Comparison of ENCODE assay signal across 19 cellular contexts in the genomic region with DNA sequence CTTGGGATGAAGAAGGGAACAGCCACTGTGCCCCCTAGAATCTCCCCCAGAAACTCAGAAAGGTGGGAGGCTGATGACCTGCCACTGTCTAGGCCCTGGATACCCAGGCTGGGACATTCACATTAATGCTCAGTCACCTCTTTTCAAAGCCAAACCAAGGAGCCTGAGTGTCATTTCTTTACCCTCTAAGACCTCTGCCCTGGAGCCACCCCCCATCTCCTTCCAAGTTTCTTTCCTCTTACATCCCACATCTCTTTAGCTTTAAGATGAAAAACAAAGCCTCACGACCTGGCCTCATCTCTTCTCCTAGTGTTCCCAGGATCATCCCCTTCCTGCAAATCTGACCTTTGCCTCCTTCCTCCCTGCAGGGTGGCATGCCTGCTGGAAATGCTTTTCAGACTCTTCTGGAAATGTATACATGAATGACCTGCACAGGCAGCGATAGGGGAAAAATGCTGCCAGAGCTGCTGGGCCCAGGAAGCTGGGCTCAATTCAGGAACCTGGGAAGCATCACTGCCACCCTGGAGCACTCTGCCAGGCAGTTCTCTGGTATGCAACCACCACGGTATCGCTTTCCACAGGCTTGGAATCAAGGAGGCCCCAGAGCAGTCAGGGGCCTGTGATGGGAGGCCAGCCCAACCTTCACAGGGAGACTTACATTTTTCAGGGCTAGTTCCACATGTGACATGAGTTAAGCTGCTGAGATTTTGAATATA.
A peak's percentile ranks its signal among the peaks of the same experiment; 100 is the strongest.
DNase-seq lines count a peak whose midpoint lies in the region; ATAC-seq and FAIRE-seq lines count a peak whose summit lies in the region.
"Had no signal": no experiment of that assay in that cellular context is flagged by ENCODE, and none has a peak within 500 bp of the region (broad histone marks: within the 10 kb centered on the region; RNA-seq: fewer than 3 reads in every experiment).

No MANE protein-coding gene starts in this region.

- peak; percentile 48 for ATAC-seq in left lobe of liver
- no peak for ATAC-seq in naive thymus-derived CD4-positive, alpha-beta T cell
- no peak for ATAC-seq in naive thymus-derived CD8-positive, alpha-beta T cell
- ATAC-seq: activated naive CD4-positive, alpha-beta T cell treated with anti-CD3 and anti-CD28 coated beads, Interleukin-2, amount 50 U/mL, for 72 hours; Panc1; WTC11 had no signal

- H3K36me3 ChIP-seq in SJCRH30 (no peaks in the 10 kb centered on the region), ectodermal cell (ENCODE audit: control insufficient read depth, insufficient read depth, low read length) (no peaks in the 10 kb centered on the region), small intestine (ENCODE audit: control insufficient read depth in 2 of 2, insufficient read depth in 2 of 2, low read length in 2 of 2) (peaks cover 0 to 8% of the 10 kb centered on the region in 2 donors)
- no peaks in the 10 kb centered on the region for H3K36me3 ChIP-seq in naive thymus-derived CD4-positive, alpha-beta T cell (ENCODE audit: control insufficient read depth in 2 of 3, insufficient read depth in 3 of 3, low read length in 3 of 3)
- H3K36me3 ChIP-seq: prostate gland had no signal

- intact Hi-C loops in naive thymus-derived CD4-positive, alpha-beta T cell (cut with micrococcal nuclease) = no loop called here

- no peaks in the 10 kb centered on the region for H3K27me3 ChIP-seq in SJCRH30
- H3K27me3 ChIP-seq in ectodermal cell (ENCODE audit: control insufficient read depth, insufficient read depth, low read length, poor library complexity, severe bottlenecking) = no peaks in the 10 kb centered on the region
- no peaks in the 10 kb centered on the region for H3K27me3 ChIP-seq in small intestine (ENCODE audit: control insufficient read depth in 2 of 2, insufficient read depth in 2 of 2, low read length in 2 of 2)
- H3K27me3 ChIP-seq in naive thymus-derived CD4-positive, alpha-beta T cell (ENCODE audit: control insufficient read depth in 2 of 2, insufficient read depth in 2 of 2, low read length in 2 of 2) = no peaks in the 10 kb centered on the region

- H3K27ac ChIP-seq in SJCRH30 = peak overlapping the region; percentile 31
- peak overlapping the region; percentile 55 for H3K27ac ChIP-seq in ectodermal cell (ENCODE audit: insufficient read depth, low read depth, low read length, poor library complexity, severe bottlenecking)
- peak overlapping the region; percentile 14 to 67 for H3K27ac ChIP-seq in small intestine (ENCODE audit: low read depth in 1 of 2, low read length in 1 of 2)
- no peak overlapping the region for H3K27ac ChIP-seq in naive thymus-derived CD4-positive, alpha-beta T cell (ENCODE audit: low read depth, low read length)
- H3K27ac ChIP-seq: prostate gland had no signal

- no peaks in the 10 kb centered on the region; the same call in 1 of the 2 replicates for H3K9me3 ChIP-seq in SJCRH30 (replicated peaks)
- H3K9me3 ChIP-seq in ectodermal cell (ENCODE audit: control insufficient read depth, low read length) = no peaks in the 10 kb centered on the region
- H3K9me3 ChIP-seq in small intestine (ENCODE audit: control insufficient read depth, low read depth) = no peaks in the 10 kb centered on the region
- no peaks in the 10 kb centered on the region for H3K9me3 ChIP-seq in naive thymus-derived CD4-positive, alpha-beta T cell (ENCODE audit: control insufficient read depth in 2 of 3, low read length in 3 of 3)
- H3K9me3 ChIP-seq: prostate gland had no signal

- no peak overlapping the region for H3K4me3 Mint-ChIP-seq in naive thymus-derived CD4-positive, alpha-beta T cell
- H3K4me3 Mint-ChIP-seq in naive thymus-derived CD8-positive, alpha-beta T cell = no peak overlapping the region
- H3K4me3 Mint-ChIP-seq: WTC11 had no signal

- H3K27me3 Mint-ChIP-seq in naive thymus-derived CD4-positive, alpha-beta T cell = no peaks in the 10 kb centered on the region
- H3K27me3 Mint-ChIP-seq in naive thymus-derived CD8-positive, alpha-beta T cell = no peaks in the 10 kb centered on the region

- peaks cover 0 to 6% (median 0%) of the 10 kb centered on the region in 7 donors for H3K4me1 Mint-ChIP-seq in naive thymus-derived CD4-positive, alpha-beta T cell
- H3K4me1 Mint-ChIP-seq in naive thymus-derived CD8-positive, alpha-beta T cell = peaks cover 0 to 6% (median 3%) of the 10 kb centered on the region in 4 donors

- H3K9me3 Mint-ChIP-seq in naive thymus-derived CD4-positive, alpha-beta T cell = peaks cover 0 to 2% (median 0%) of the 10 kb centered on the region in 11 donors
- H3K9me3 Mint-ChIP-seq in naive thymus-derived CD8-positive, alpha-beta T cell = no peaks in the 10 kb centered on the region
- H3K9me3 Mint-ChIP-seq: activated naive CD4-positive, alpha-beta T cell treated with anti-CD3 and anti-CD28 coated beads, Interleukin-2, amount 50 U/mL, for 72 hours had no signal

- CTCF ChIA-PET in naive thymus-derived CD4-positive, alpha-beta T cell (lab: Charles Lee) = no interaction called here

- DNase-seq in SJCRH30 (no peak), left lobe of liver (ENCODE audit: low spot score) (peak; percentile 37), small intestine (peak; percentile 84), RKO (ENCODE audit: low spot score) (no peak)
- DNase-seq in naive thymus-derived CD4-positive, alpha-beta T cell = no peak
- no peak for DNase-seq in naive thymus-derived CD8-positive, alpha-beta T cell
- DNase-seq: midbrain, NCI-H1694, NCI-H69, T-helper 1 cell, trophoblast cell had no signal

- 53 to 61% methylated on average over 4 of the region's 4 CpGs for WGBS in ectodermal cell, 2 experiments
- WGBS in small intestine, 3 donors = 34 to 59% (median 51%) methylated on average over 4 of the region's 4 CpGs

- H3K36me3 Mint-ChIP-seq in naive thymus-derived CD4-positive, alpha-beta T cell = no peaks in the 10 kb centered on the region
- H3K36me3 Mint-ChIP-seq in naive thymus-derived CD8-positive, alpha-beta T cell = no peaks in the 10 kb centered on the region
- H3K36me3 Mint-ChIP-seq: activated naive CD4-positive, alpha-beta T cell treated with anti-CD3 and anti-CD28 coated beads, Interleukin-2, amount 50 U/mL, for 72 hours; WTC11 had no signal

- no peak overlapping the region for H3K4me3 ChIP-seq in SJCRH30
- no peak overlapping the region for H3K4me3 ChIP-seq in ectodermal cell (ENCODE audit: insufficient read depth, low read depth, low read length)
- no peak overlapping the region for H3K4me3 ChIP-seq in small intestine (ENCODE audit: low read depth in 1 of 2, low read length in 2 of 2)
- no peak overlapping the region for H3K4me3 ChIP-seq in naive thymus-derived CD4-positive, alpha-beta T cell (ENCODE audit: low read length)
- H3K4me3 ChIP-seq: prostate gland had no signal

- no peak for FAIRE-seq in small intestine (lab: Jason Lieb, UNC)
- FAIRE-seq: bronchial epithelial cell, D721Med, GM18507 had no signal

- H3K4me1 ChIP-seq in SJCRH30 (peaks cover 7% of the 10 kb centered on the region; the same call in 1 of the 2 replicates), ectodermal cell (ENCODE audit: control insufficient read depth, insufficient read depth, low read length) (peaks cover 27% of the 10 kb centered on the region), small intestine (ENCODE audit: control insufficient read depth in 2 of 2, insufficient read depth in 1 of 2, low read depth in 1 of 2, low read length in 1 of 2) (peaks cover 12 to 14% of the 10 kb centered on the region in 2 donors)
- H3K4me1 ChIP-seq in naive thymus-derived CD4-positive, alpha-beta T cell (ENCODE audit: control insufficient read depth in 2 of 2, insufficient read depth in 2 of 2, low read length in 2 of 2) = no peaks in the 10 kb centered on the region
- H3K4me1 ChIP-seq: prostate gland had no signal

- POLR2A ChIA-PET in naive thymus-derived CD4-positive, alpha-beta T cell (lab: Charles Lee) = no interaction called here
- POLR2A ChIA-PET in naive thymus-derived CD8-positive, alpha-beta T cell (lab: Charles Lee) = no interaction called here

- peak overlapping the region in 2 of 9 donors; percentile 11 to 41 for H3K27ac Mint-ChIP-seq in naive thymus-derived CD4-positive, alpha-beta T cell
- H3K27ac Mint-ChIP-seq in naive thymus-derived CD8-positive, alpha-beta T cell = peak overlapping the region in 3 of 10 donors; percentile 6 to 87 (median 11)
- H3K27ac Mint-ChIP-seq: activated naive CD4-positive, alpha-beta T cell treated with anti-CD3 and anti-CD28 coated beads, Interleukin-2, amount 50 U/mL, for 72 hours; WTC11 had no signal

Comparison
In these comparisons a context has a peak if more than half of its experiments do, and no peak if none do; other contexts are left out.
1. DNase-seq: peak in left lobe of liver (single experiment) and small intestine (single experiment); none in SJCRH30 (0 of 2), naive thymus-derived CD4-positive, alpha-beta T cell (0 of 9), RKO (single experiment) and naive thymus-derived CD8-positive, alpha-beta T cell (0 of 10).